26 cellular contexts compared by ENCODE assay signal in genomic region chr22:32562396-32562795, GRCh38.
DNase-seq lines count a peak whose midpoint lies in the region; ATAC-seq and TF ChIP-seq lines count a peak whose summit lies in the region.
"Had no signal": no experiment of that assay in that cellular context is flagged by ENCODE, and none has a peak within 500 bp of the region (broad histone marks: within the 10 kb centered on the region; RNA-seq: fewer than 3 reads in every experiment).

No MANE protein-coding gene starts in this region.

- intact Hi-C loops in Right ventricle myocardium inferior (cut with DNase I) (no loop called here), cardiac septum (cut with DNase I) (no loop called here), left cardiac atrium (cut with DNase I) (no loop called here), gastrocnemius medialis (cut with DNase I; ENCODE audit: low total_unique reads) (no loop called here)

- peaks cover 3 to 13% of the 10 kb centered on the region in 2 donors for H3K4me1 ChIP-seq in gastrocnemius medialis
- H3K4me1 ChIP-seq: BLaER1 had no signal

- H3K9me3 ChIP-seq in gastrocnemius medialis: no peaks in the 10 kb centered on the region
- H3K9me3 ChIP-seq: A549, BLaER1, tibial nerve had no signal

- H3K4me3 ChIP-seq in gastrocnemius medialis: no peak overlapping the region
- H3K4me3 ChIP-seq: A549, BLaER1, tibial nerve had no signal

- no peak for TF ChIP-seq CTCF in gastrocnemius medialis (IDR thresholded peaks at IDR 0.05 in 4 of 5, conservative IDR thresholded peaks at IDR 0.05 in 1 of 5)

- H3K36me3 ChIP-seq in gastrocnemius medialis: no peaks in the 10 kb centered on the region
- H3K36me3 ChIP-seq: BLaER1, tibial nerve had no signal

- DNase-seq in Right ventricle myocardium inferior (ENCODE audit: missing footprints) (no peak), cardiac septum (ENCODE audit: low spot score) (no peak), left cardiac atrium (peak; percentile 43), gastrocnemius medialis (no peak), superior temporal gyrus (ENCODE audit: extremely low spot score) (no peak), hepatic stellate cell (ENCODE audit: low spot score) (no peak), C1 segment of cervical spinal cord (lab: John Stamatoyannopoulos, UW) (no peak), NOMO-1 treated with DMSO at 0.1 percent for 48 hours (lab: John Stamatoyannopoulos, UW; ENCODE audit: unreplicated experiment) (no peak)
- DNase-seq: activated CD4-positive, alpha-beta T cell treated with anti-CD3 and anti-CD28 coated beads, Interleukin-2, amount 10 ng/mL, durations not matched to agents 7 days and 5 days; activated naive CD4-positive, alpha-beta T cell treated with anti-CD3 and anti-CD28 coated beads, Interleukin-2, amount 50 U/mL, for 16 hours; activated T-cell treated with anti-CD3 and anti-CD28 coated beads, Interleukin-2, amount 50 U/mL, for 48 hours; amygdala; COR-L47; DMS79; GF-D8; Karpas-422; naive thymus-derived CD4-positive, alpha-beta T cell; NCI-H1694; NCI-H2171; NCI-H524 treated with DMSO at 0.1 percent for 48 hours; RPMI8226; stimulated activated naive CD8-positive, alpha-beta T cell treated with anti-CD3 and anti-CD28 coated beads, Interleukin-15, Interleukin-2, amounts not matched to agents 100 U/mL and 50 U/mL, for 24 hours had no signal

- H3K27me3 ChIP-seq in gastrocnemius medialis: no peaks in the 10 kb centered on the region
- H3K27me3 ChIP-seq: BLaER1, tibial nerve had no signal

- TF ChIP-seq POLR2A in gastrocnemius medialis (IDR thresholded peaks at IDR 0.05): no peak

- in situ Hi-C loops in gastrocnemius medialis (cut with MboI; ENCODE audit: low sequenced_read_pairs in 4 of 4): no loop called here

- peak overlapping the region; percentile 20 to 56 (median 46) for H3K27ac ChIP-seq in gastrocnemius medialis
- H3K27ac ChIP-seq: BLaER1, VCaP had no signal

- ATAC-seq in Right ventricle myocardium inferior: peak; percentile 52
- ATAC-seq in left cardiac atrium: peak; percentile 47 to 68
- ATAC-seq in gastrocnemius medialis: peak in 1 of 2 donors; percentile 21
- ATAC-seq: A549; naive thymus-derived CD4-positive, alpha-beta T cell; stimulated activated naive CD8-positive, alpha-beta T cell treated with anti-CD3 and anti-CD28 coated beads, Interleukin-15, Interleukin-2, amounts not matched to agents 100 U/mL and 50 U/mL, for 24 hours had no signal
